Comparison of ENCODE assay signal across 29 cellular contexts in genomic region chr16:10087151-10087550, GRCh38.
"Had no signal": no experiment of that assay in that cellular context is flagged by ENCODE, and none has a peak within 500 bp of the region (broad histone marks: within the 10 kb centered on the region; RNA-seq: fewer than 3 reads in every experiment).

No MANE protein-coding gene starts in this region.

- H3K27ac Mint-ChIP-seq: activated CD4-positive, alpha-beta memory T cell treated with anti-CD3 and anti-CD28 coated beads, Interleukin-2, amount 10 ng/mL, durations not matched to agents 7 days and 5 days; activated CD4-positive, alpha-beta T cell treated with anti-CD3 and anti-CD28 coated beads, Interleukin-2, amount 10 ng/mL, durations not matched to agents 7 days and 5 days; activated naive CD8-positive, alpha-beta T cell; activated T-cell treated with anti-CD3 and anti-CD28 coated beads, Interleukin-2, amount 50 U/mL, for 24 hours; activated T-helper 17 cell treated with anti-CD3 and anti-CD28 coated beads, Interleukin-2, amount 50 U/mL, for 72 hours; dendritic cell treated with granulocyte-macrophage colony-stimulating factor and Interleukin-4, amounts not matched to agents 40 ng/mL and 50 ng/mL, for 4 days; effector memory CD8-positive, alpha-beta T cell; T-helper 17 cell; T-helper 2 cell treated with Interferon-gamma antibody and Interleukin-4, amounts not matched to agents 5 μg/mL and 100 μg/mL, for 36 hours had no signal

- H3K27me3 Mint-ChIP-seq: activated CD4-positive, alpha-beta memory T cell treated with anti-CD3 and anti-CD28 coated beads, Interleukin-2, amount 10 ng/mL, durations not matched to agents 7 days and 5 days; activated CD4-positive, alpha-beta T cell treated with anti-CD3 and anti-CD28 coated beads, Interleukin-2, amount 10 ng/mL, durations not matched to agents 7 days and 5 days; activated T-helper 17 cell treated with anti-CD3 and anti-CD28 coated beads, Interleukin-2, amount 50 U/mL, for 72 hours; dendritic cell treated with granulocyte-macrophage colony-stimulating factor and Interleukin-4, amounts not matched to agents 40 ng/mL and 50 ng/mL, for 4 days had no signal

- ATAC-seq: activated T-helper 17 cell treated with anti-CD3 and anti-CD28 coated beads, Interleukin-2, amount 50 U/mL, for 72 hours; effector memory CD8-positive, alpha-beta T cell; foreskin keratinocyte; T-helper 17 cell; WTC11 had no signal

- H3K4me1 Mint-ChIP-seq: activated CD4-positive, alpha-beta memory T cell treated with anti-CD3 and anti-CD28 coated beads, Interleukin-2, amount 10 ng/mL, durations not matched to agents 7 days and 5 days; activated CD4-positive, alpha-beta T cell treated with anti-CD3 and anti-CD28 coated beads, Interleukin-2, amount 10 ng/mL, durations not matched to agents 7 days and 5 days; activated T-helper 17 cell treated with anti-CD3 and anti-CD28 coated beads, Interleukin-2, amount 50 U/mL, for 72 hours; T-helper 17 cell had no signal

- H3K4me3 ChIP-seq: colonic mucosa, esophagus muscularis mucosa, gastrocnemius medialis had no signal

- H3K36me3 ChIP-seq: brain microvascular endothelial cell, colonic mucosa, esophagus muscularis mucosa, gastrocnemius medialis had no signal

- H3K27ac ChIP-seq: brain microvascular endothelial cell, colonic mucosa, foreskin keratinocyte, gastrocnemius medialis had no signal

- H3K4me1 ChIP-seq: colonic mucosa, foreskin keratinocyte, gastrocnemius medialis had no signal

- H3K9me3 Mint-ChIP-seq: activated CD4-positive, alpha-beta T cell treated with anti-CD3 and anti-CD28 coated beads, Interleukin-2, amount 10 ng/mL, durations not matched to agents 7 days and 5 days; activated T-cell treated with anti-CD3 and anti-CD28 coated beads, Interleukin-2, amount 50 U/mL, for 24 hours; activated T-helper 17 cell treated with anti-CD3 and anti-CD28 coated beads, Interleukin-2, amount 50 U/mL, for 72 hours; dendritic cell treated with granulocyte-macrophage colony-stimulating factor and Interleukin-4, amounts not matched to agents 40 ng/mL and 50 ng/mL, for 4 days; T-helper 2 cell treated with Interferon-gamma antibody and Interleukin-4, amounts not matched to agents 5 μg/mL and 100 μg/mL, for 36 hours had no signal

- H3K9me3 ChIP-seq: colonic mucosa, esophagus muscularis mucosa, gastrocnemius medialis had no signal

- DNase-seq: activated CD4-positive, alpha-beta memory T cell treated with anti-CD3 and anti-CD28 coated beads, Interleukin-2, amount 10 ng/mL, durations not matched to agents 7 days and 5 days; activated CD4-positive, alpha-beta T cell treated with anti-CD3 and anti-CD28 coated beads for 1 hour; activated CD4-positive, alpha-beta T cell treated with anti-CD3 and anti-CD28 coated beads for 4 hours; activated CD4-positive, alpha-beta T cell treated with anti-CD3 and anti-CD28 coated beads, Interleukin-2, amount 10 ng/mL, durations not matched to agents 7 days and 5 days; activated CD4-positive, alpha-beta T cell treated with anti-CD3 and anti-CD28 coated beads, Interleukin-2, amount 50 U/mL, for 4 hours; activated CD8-positive, alpha-beta memory T cell treated with anti-CD3 and anti-CD28 coated beads, Interleukin-2, amount 50 U/mL, for 48 hours; activated effector memory CD4-positive, alpha-beta T cell treated with Interleukin-2 at 50 U/mL for 16 hours; activated gamma-delta T cell treated with Interleukin-2 at 50 U/mL for 16 hours; activated naive CD4-positive, alpha-beta T cell treated with anti-CD3 and anti-CD28 coated beads, Interleukin-2, amount 50 U/mL, for 16 hours; activated naive CD4-positive, alpha-beta T cell treated with Interleukin-2 at 50 U/mL for 16 hours; activated T-cell treated with anti-CD3 and anti-CD28 coated beads for 4 hours; activated T-cell treated with anti-CD3 and anti-CD28 coated beads, Interleukin-2, amount 50 U/mL, for 24 hours; amniotic stem cell; brain microvascular endothelial cell; colonic mucosa; effector CD4-positive, alpha-beta T cell; effector memory CD8-positive, alpha-beta T cell; erythroblast; foreskin keratinocyte; gastrocnemius medialis; T-helper 1 cell; T-helper 17 cell; T1000 had no signal

- H3K4me3 Mint-ChIP-seq: activated CD4-positive, alpha-beta memory T cell treated with anti-CD3 and anti-CD28 coated beads, Interleukin-2, amount 10 ng/mL, durations not matched to agents 7 days and 5 days; activated CD4-positive, alpha-beta T cell treated with anti-CD3 and anti-CD28 coated beads, Interleukin-2, amount 10 ng/mL, durations not matched to agents 7 days and 5 days; activated naive CD8-positive, alpha-beta T cell; activated T-cell treated with anti-CD3 and anti-CD28 coated beads, Interleukin-2, amount 50 U/mL, for 24 hours; activated T-helper 17 cell treated with anti-CD3 and anti-CD28 coated beads, Interleukin-2, amount 50 U/mL, for 72 hours; dendritic cell treated with granulocyte-macrophage colony-stimulating factor and Interleukin-4, amounts not matched to agents 40 ng/mL and 50 ng/mL, for 4 days; effector memory CD8-positive, alpha-beta T cell; T-helper 17 cell; T-helper 2 cell treated with Interferon-gamma antibody and Interleukin-4, amounts not matched to agents 5 μg/mL and 100 μg/mL, for 36 hours; WTC11 had no signal

- H3K36me3 Mint-ChIP-seq: activated naive CD8-positive, alpha-beta T cell; WTC11 had no signal

- H3K27me3 ChIP-seq: brain microvascular endothelial cell, colonic mucosa, esophagus muscularis mucosa, foreskin keratinocyte, gastrocnemius medialis had no signal
